ENCODE assay signal across 8 cellular contexts in genomic region chr15:79922512-79923067, GRCh38. TPM values are rescaled to one million over a fixed set of nuclear protein-coding genes. Genes with fewer than 3 reads are reported as not detected.
A peak's percentile ranks its signal among the peaks of the same experiment; 100 is the strongest.
DNase-seq lines count a peak whose midpoint lies in the region; ATAC-seq and TF ChIP-seq lines count a peak whose summit lies in the region.

No MANE protein-coding gene starts in this region.

- DNase-seq in AG04450 (ENCODE audit: low read depth, low spot score) (no peak), HL-60 (ENCODE audit: low read depth in 1 of 2, low spot score in 1 of 2) (no peak), brain microvascular endothelial cell (peak; percentile 3)
- no peak for DNase-seq in activated CD4-positive, alpha-beta T cell treated with anti-CD3 and anti-CD28 coated beads, Interleukin-2, amount 50 U/mL, for 4 hours

- POLR2A ChIA-PET in AG04450 (lab: Yijun Ruan, JAX): interaction anchor here (0.6 to 1.7 kb wide), 10 partner anchors 9 to 138 kb away, joined by 3 to 6 read pairs (median 4); partner anchors contain the start of genes BCL2A1 and MTHFS

- H3K9me3 ChIP-seq in AG04450 (ENCODE audit: control insufficient read depth, insufficient read depth, low read length) (peaks cover 51% of the 10 kb centered on the region), mononuclear cell (ENCODE audit: low read depth, low read length) (peaks cover 13% of the 10 kb centered on the region)

- TF ChIP-seq CTCF in AG04450 (IDR thresholded peaks at IDR 0.05; ENCODE audit: low read depth, low read length): no peak
- TF ChIP-seq CTCF in HL-60 (IDR thresholded peaks at IDR 0.05; ENCODE audit: insufficient read depth, low read length): no peak
- no peak for TF ChIP-seq CTCF in brain microvascular endothelial cell (IDR thresholded peaks at IDR 0.05; ENCODE audit: low read depth, low read length, missing control alignments)

- no peak for ATAC-seq in HG03520 (IDR thresholded peaks at IDR 0.05; ENCODE audit: unreplicated experiment)
- ATAC-seq in GM19023 (IDR thresholded peaks at IDR 0.05; ENCODE audit: unreplicated experiment): no peak
- ATAC-seq in GM21390 (IDR thresholded peaks at IDR 0.05; ENCODE audit: unreplicated experiment): no peak

- peaks cover 16% of the 10 kb centered on the region for H3K4me1 ChIP-seq in mononuclear cell (ENCODE audit: insufficient read depth, low read length)

- CTCF ChIA-PET in AG04450 (lab: Charles Lee): interaction anchor here (0.6 to 3.4 kb wide), 6 partner anchors 9 to 71 kb away, joined by 3 to 26 read pairs (median 10); partner anchors contain the start of gene MTHFS

- H3K4me3 ChIP-seq in AG04450 (ENCODE audit: low read depth, low read length) (peak overlapping the region; percentile 88), HL-60 (replicated peaks; ENCODE audit: insufficient read depth, low read length) (peak overlapping the region; percentile 95), brain microvascular endothelial cell (ENCODE audit: low read depth, low read length) (peak overlapping the region; percentile 89), mononuclear cell (ENCODE audit: low read length) (peak overlapping the region; percentile 93)

- H3K36me3 ChIP-seq in brain microvascular endothelial cell (replicated peaks): no peaks in the 10 kb centered on the region

- peak overlapping the region; percentile 47 for H3K27ac ChIP-seq in AG04450 (ENCODE audit: low read depth, low read length)
- peak overlapping the region; percentile 94 for H3K27ac ChIP-seq in HL-60 (replicated peaks)
- H3K27ac ChIP-seq in brain microvascular endothelial cell: peak overlapping the region; percentile 71

- in situ Hi-C loops in brain microvascular endothelial cell (cut with HindIII; ENCODE audit: low pct_ligation_motif_present, low sequenced_read_pairs): no loop called here

- H3K27me3 ChIP-seq in AG04450 (ENCODE audit: control insufficient read depth, insufficient read depth, low read length) (no peaks in the 10 kb centered on the region), HL-60 (ENCODE audit: insufficient read depth, poor library complexity, severe bottlenecking) (no peaks in the 10 kb centered on the region), brain microvascular endothelial cell (replicated peaks) (no peaks in the 10 kb centered on the region), mononuclear cell (ENCODE audit: insufficient read depth, low read length) (no peaks in the 10 kb centered on the region)

RNA-seq across cellular contexts. Expression of gene MTHFS, which starts 25.8 kb away (rescaled TPM):
- polyA plus RNA-seq in AG04450 (2011; rRNA removed): 19.0 and 20.0 TPM in 2 replicates
- polyA minus RNA-seq in AG04450 (2011; rRNA and poly(A)+ RNA removed): 4.5 and 4.7 TPM in 2 replicates
- total RNA-seq in mononuclear cell: 19.1 TPM

RNA-seq across cellular contexts. Expression of gene BCL2A1, which starts 48.4 kb away (rescaled TPM):
- 2.7 and 2.9 TPM in 2 replicates for polyA plus RNA-seq in AG04450 (2011; rRNA removed)
- polyA minus RNA-seq in AG04450 (2011; rRNA and poly(A)+ RNA removed): 0.37 TPM in 1 of 2 replicates, not detected in the other
- 511 TPM for total RNA-seq in mononuclear cell
